ENCODE assay signal across 23 cellular contexts in the genomic region with DNA sequence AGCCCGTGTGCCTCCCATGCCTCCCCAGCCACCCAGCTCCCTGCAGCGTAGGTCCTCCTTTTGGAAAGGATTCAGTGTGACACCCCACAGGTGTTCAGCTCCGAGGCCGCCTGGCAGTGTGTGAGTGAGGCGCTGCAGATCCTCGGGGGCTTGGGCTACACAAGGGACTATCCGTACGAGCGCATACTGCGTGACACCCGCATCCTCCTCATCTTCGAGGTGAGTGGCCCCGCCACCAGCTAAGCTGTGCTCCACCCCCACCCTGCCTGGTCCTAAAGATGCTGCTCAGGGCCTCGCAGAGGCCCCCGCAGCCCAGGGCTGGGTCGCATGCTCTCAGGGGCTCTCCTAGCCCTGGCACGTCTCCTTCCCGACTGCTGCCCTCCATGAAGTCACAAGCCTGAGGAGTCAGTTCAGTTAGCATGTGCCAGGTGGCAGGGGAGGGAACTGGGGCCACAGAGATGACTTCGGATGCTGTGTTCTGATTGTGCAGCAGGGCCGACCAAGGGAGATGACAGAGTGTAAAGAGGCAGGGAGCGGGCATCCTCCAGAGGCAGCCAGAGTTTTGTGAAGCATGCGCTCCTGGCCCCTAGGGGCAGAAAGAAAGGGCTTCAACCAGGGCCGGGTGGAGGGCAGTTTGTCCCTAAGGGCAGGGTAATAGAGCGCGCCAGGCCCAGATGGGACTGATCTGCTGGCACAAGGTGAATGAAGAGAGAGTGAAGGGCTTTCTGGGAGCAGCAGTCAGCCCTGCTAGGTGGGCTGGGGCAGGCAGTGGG. TPM values are rescaled to one million over a fixed set of nuclear protein-coding genes. Genes with fewer than 3 reads are reported as not detected.
DNase-seq lines count a peak whose midpoint lies in the region; ATAC-seq and TF ChIP-seq lines count a peak whose summit lies in the region.
"Had no signal": no experiment of that assay in that cellular context is flagged by ENCODE, and none has a peak within 500 bp of the region (broad histone marks: within the 10 kb centered on the region; RNA-seq: fewer than 3 reads in every experiment).

No MANE protein-coding gene starts in this region.

- H3K4me3 Mint-ChIP-seq in T-helper 1 cell treated with Interleukin-12 subunit alpha and Interleukin-12 subunit beta and Interleukin-4 antibody, amounts not matched to agents 30 μg/mL and 1 μg/mL, for 36 hours: no peak overlapping the region
- no peak overlapping the region for H3K4me3 Mint-ChIP-seq in central memory CD8-positive, alpha-beta T cell
- no peak overlapping the region for H3K4me3 Mint-ChIP-seq in progenitor cell of endocrine pancreas (ENCODE audit: low read depth)
- H3K4me3 Mint-ChIP-seq: CD4-positive, alpha-beta memory T cell; GM23338 had no signal

- H2BK120ac ChIP-seq in neuronal stem cell (ENCODE audit: low read depth, low read length): no peak overlapping the region

- no peaks in the 10 kb centered on the region for H3K27me3 ChIP-seq in neuronal stem cell (ENCODE audit: control insufficient read depth in 3 of 3, insufficient read depth in 3 of 3, low read depth in 1 of 3, low read length in 3 of 3)
- H3K27me3 ChIP-seq: BLaER1, Peyer's patch had no signal

- H3K9me3 ChIP-seq in neuronal stem cell (replicated peaks in 1 of 2; ENCODE audit: control insufficient read depth in 2 of 2, insufficient read depth in 1 of 2, low read depth in 1 of 2, low read length in 2 of 2): no peaks in the 10 kb centered on the region
- H3K9me3 ChIP-seq: BLaER1, Peyer's patch had no signal

- no peak for TF ChIP-seq CTCF in progenitor cell of endocrine pancreas (IDR thresholded peaks at IDR 0.05; ENCODE audit: unreplicated experiment)

- no peak overlapping the region for H3K18ac ChIP-seq in neuronal stem cell (ENCODE audit: low read length)

- peak overlapping the region; percentile 50 for H3K9ac ChIP-seq in neuronal stem cell (ENCODE audit: low read depth, low read length, poor library complexity)
- H3K9ac ChIP-seq: BLaER1, KMS-11 had no signal

- no peaks in the 10 kb centered on the region for H3K9me3 Mint-ChIP-seq in T-helper 1 cell treated with Interleukin-12 subunit alpha and Interleukin-12 subunit beta and Interleukin-4 antibody, amounts not matched to agents 30 μg/mL and 1 μg/mL, for 36 hours
- no peaks in the 10 kb centered on the region for H3K9me3 Mint-ChIP-seq in central memory CD8-positive, alpha-beta T cell
- H3K9me3 Mint-ChIP-seq in progenitor cell of endocrine pancreas (ENCODE audit: low read depth): no peaks in the 10 kb centered on the region
- H3K9me3 Mint-ChIP-seq: CD4-positive, alpha-beta memory T cell; GM23338 had no signal

- H2AFZ ChIP-seq in neuronal stem cell (ENCODE audit: low read length): no peak overlapping the region
- H2AFZ ChIP-seq: GM23338 had no signal

- WGBS in neuronal stem cell (ENCODE audit: extremely low coverage in 2 of 2, insufficient read length in 2 of 2, insufficient replicate concordance in 1 of 2), 2 donors: no CpG with 5 or more reads among the region's 25 CpGs

- no peak overlapping the region for H2BK15ac ChIP-seq in neuronal stem cell (ENCODE audit: low read length)

- no peaks in the 10 kb centered on the region for H3K4me1 ChIP-seq in neuronal stem cell (ENCODE audit: control insufficient read depth in 2 of 2, insufficient read depth in 1 of 2, low read depth in 1 of 2, low read length in 2 of 2)
- H3K4me1 ChIP-seq: BLaER1, Peyer's patch had no signal

- peaks cover 68 to 98% of the 10 kb centered on the region in 2 donors for H3K36me3 ChIP-seq in neuronal stem cell (replicated peaks in 1 of 2; ENCODE audit: control insufficient read depth in 2 of 2, insufficient read depth in 2 of 2, low read length in 2 of 2)

- H3K4me2 ChIP-seq in neuronal stem cell (ENCODE audit: insufficient read depth, low read length, poor library complexity, severe bottlenecking): no peak overlapping the region
- H3K4me2 ChIP-seq: BLaER1, GM23338, KMS-11 had no signal

- no peaks in the 10 kb centered on the region for H3K4me1 Mint-ChIP-seq in T-helper 1 cell treated with Interleukin-12 subunit alpha and Interleukin-12 subunit beta and Interleukin-4 antibody, amounts not matched to agents 30 μg/mL and 1 μg/mL, for 36 hours (ENCODE audit: low read depth)
- H3K4me1 Mint-ChIP-seq in central memory CD8-positive, alpha-beta T cell: no peaks in the 10 kb centered on the region
- H3K4me1 Mint-ChIP-seq in progenitor cell of endocrine pancreas (ENCODE audit: low read depth): no peaks in the 10 kb centered on the region
- H3K4me1 Mint-ChIP-seq: CD4-positive, alpha-beta memory T cell; GM23338 had no signal

- peaks cover 21% of the 10 kb centered on the region for H3K36me3 Mint-ChIP-seq in T-helper 1 cell treated with Interleukin-12 subunit alpha and Interleukin-12 subunit beta and Interleukin-4 antibody, amounts not matched to agents 30 μg/mL and 1 μg/mL, for 36 hours (ENCODE audit: low read depth)
- H3K36me3 Mint-ChIP-seq in central memory CD8-positive, alpha-beta T cell (ENCODE audit: insufficient read depth): peaks cover 35% of the 10 kb centered on the region
- H3K36me3 Mint-ChIP-seq in progenitor cell of endocrine pancreas (ENCODE audit: insufficient read depth): peaks cover 8% of the 10 kb centered on the region

- no peak for ATAC-seq in central memory CD8-positive, alpha-beta T cell (replicated peaks; ENCODE audit: extremely low read depth, poor library complexity, severe bottlenecking)
- no peak for ATAC-seq in esophagus mucosa
- no peak for ATAC-seq in HG03565 (IDR thresholded peaks at IDR 0.05; ENCODE audit: unreplicated experiment)
- ATAC-seq: GM23338, HCT116 had no signal

- H3K27ac Mint-ChIP-seq in T-helper 1 cell treated with Interleukin-12 subunit alpha and Interleukin-12 subunit beta and Interleukin-4 antibody, amounts not matched to agents 30 μg/mL and 1 μg/mL, for 36 hours: peak overlapping the region; percentile 11
- H3K27ac Mint-ChIP-seq in central memory CD8-positive, alpha-beta T cell (ENCODE audit: low read depth): peak overlapping the region; percentile 30
- H3K27ac Mint-ChIP-seq in progenitor cell of endocrine pancreas: no peak overlapping the region
- H3K27ac Mint-ChIP-seq: GM23338 had no signal

- peaks cover 1% of the 10 kb centered on the region for H3K79me1 ChIP-seq in neuronal stem cell (ENCODE audit: low read depth, low read length)

- in situ Hi-C loops in G401 (cut with HindIII; ENCODE audit: low sequenced_read_pairs): no loop called here

- H3K14ac ChIP-seq in neuronal stem cell (ENCODE audit: low read length): no peak overlapping the region

- H3K4me3 ChIP-seq in neuronal stem cell (ENCODE audit: low read length in 2 of 2): no peak overlapping the region
- H3K4me3 ChIP-seq: BLaER1, GM23338, Peyer's patch had no signal

- H3K4ac ChIP-seq in neuronal stem cell (ENCODE audit: low read length): no peak overlapping the region

- DNase-seq in T-helper 1 cell (no peak), G401 (ENCODE audit: low spot score) (peak; percentile 24), neuronal stem cell (ENCODE audit: low spot score) (no peak), progenitor cell of endocrine pancreas (ENCODE audit: low spot score, unreplicated experiment) (no peak)
- DNase-seq in central memory CD8-positive, alpha-beta T cell (ENCODE audit: low spot score in 2 of 2): no peak
- DNase-seq: ACHN; CD4-positive, alpha-beta memory T cell; DND-41; NCI-H1092 treated with DMSO at 0.1 percent for 48 hours; NCI-H1436 treated with DMSO at 0.1 percent for 48 hours; NCI-H2029; NCI-H2171 treated with DMSO at 0.1 percent for 48 hours; NCI-H446; NCI-H526; Peyer's patch had no signal

- no peak overlapping the region for H3K23ac ChIP-seq in neuronal stem cell (ENCODE audit: low read depth, low read length, poor library complexity)

- H2AK5ac ChIP-seq in neuronal stem cell (ENCODE audit: low read depth, low read length): no peak overlapping the region

- H3K27me3 Mint-ChIP-seq in T-helper 1 cell treated with Interleukin-12 subunit alpha and Interleukin-12 subunit beta and Interleukin-4 antibody, amounts not matched to agents 30 μg/mL and 1 μg/mL, for 36 hours (ENCODE audit: low read depth): no peaks in the 10 kb centered on the region
- H3K27me3 Mint-ChIP-seq in central memory CD8-positive, alpha-beta T cell: no peaks in the 10 kb centered on the region
- H3K27me3 Mint-ChIP-seq in progenitor cell of endocrine pancreas: no peaks in the 10 kb centered on the region
- H3K27me3 Mint-ChIP-seq: CD4-positive, alpha-beta memory T cell had no signal

- H4K8ac ChIP-seq in neuronal stem cell (ENCODE audit: low read depth, low read length): no peak overlapping the region

- no peak overlapping the region for H3K27ac ChIP-seq in neuronal stem cell (replicated peaks; ENCODE audit: low read length)
- H3K27ac ChIP-seq: 22Rv1, BLaER1, KMS-11, Peyer's patch had no signal

- no peak overlapping the region for H2BK5ac ChIP-seq in neuronal stem cell (ENCODE audit: low read length)

- H2BK12ac ChIP-seq in neuronal stem cell (ENCODE audit: low read length): no peak overlapping the region

- no peak overlapping the region for H4K91ac ChIP-seq in neuronal stem cell (ENCODE audit: low read depth, low read length, poor library complexity)

RNA-seq across cellular contexts. Expression of a gene that starts 26.8 kb away (rescaled TPM):
- total RNA-seq in G401 (2014; rRNA removed; shearing (Covaris generic)): 35.2 and 46.5 TPM in 2 replicates
- polyA plus RNA-seq in neuronal stem cell (2013, experiment 1 of 2): 23.2 TPM
- 22.6 TPM for polyA plus RNA-seq in neuronal stem cell (2013, experiment 2 of 2)
- total RNA-seq in esophagus mucosa (34.7 TPM), progenitor cell of endocrine pancreas (57.0 and 61.2 TPM in 2 replicates)
